In genomic region chr5:78215565-78215964, GRCh38 we compare ENCODE assay signal across 35 cellular contexts.
"Had no signal": no experiment of that assay in that cellular context is flagged by ENCODE, and none has a peak within 500 bp of the region (broad histone marks: within the 10 kb centered on the region; RNA-seq: fewer than 3 reads in every experiment).

No MANE protein-coding gene starts in this region.

- H3K9me3 Mint-ChIP-seq: activated B cell treated with CpG ODN at 0.5 μM for 24 hours; activated CD4-positive, alpha-beta memory T cell treated with anti-CD3 and anti-CD28 coated beads for 36 hours; activated naive CD4-positive, alpha-beta T cell treated with anti-CD3 and anti-CD28 coated beads for 36 hours; activated naive CD4-positive, alpha-beta T cell treated with anti-CD3 and anti-CD28 coated beads, Interleukin-2, amount 50 U/mL, for 24 hours; activated naive CD8-positive, alpha-beta T cell treated with anti-CD3 and anti-CD28 coated beads for 36 hours; activated naive CD8-positive, alpha-beta T cell treated with anti-CD3 and anti-CD28 coated beads, Interleukin-2, amount 50 U/mL, for 24 hours; activated T-helper 1 cell treated with anti-CD3 and anti-CD28 coated beads, Interleukin-12 subunit alpha, Interleukin-12 subunit beta, Interleukin-2, Interleukin-4 antibody, amounts not matched to agents 30 ng/mL and 10 ng/mL and 1 ng/mL, durations not matched to agents 14 hours and 24 hours and 36 hours; activated T-helper 2 cell treated with anti-CD3 and anti-CD28 coated beads, Interferon-gamma antibody, Interleukin-2, Interleukin-4, amounts not matched to agents 10 μg/mL and 5 μg/mL and 100 μg/mL, durations not matched to agents 14 hours and 24 hours and 36 hours; central memory CD8-positive, alpha-beta T cell; dendritic cell treated with granulocyte-macrophage colony-stimulating factor and Interleukin-4, amounts not matched to agents 40 ng/mL and 50 ng/mL, for 4 days; endodermal cell; T-helper 2 cell treated with Interferon-gamma antibody and Interleukin-4, amounts not matched to agents 5 μg/mL and 100 μg/mL, for 36 hours had no signal

- H3K9me3 ChIP-seq: adrenal gland, body of pancreas had no signal

- H3K4me1 ChIP-seq: adrenal gland, body of pancreas had no signal

- H3K4me3 ChIP-seq: adrenal gland, body of pancreas, cardiac muscle cell, coronary artery, dorsolateral prefrontal cortex had no signal

- H3K27me3 ChIP-seq: adrenal gland, body of pancreas, cardiac muscle cell, dorsolateral prefrontal cortex had no signal

- H3K27ac ChIP-seq: adrenal gland, body of pancreas, cardiac muscle cell, coronary artery, dorsolateral prefrontal cortex, WERI-Rb-1 had no signal

- H3K27ac Mint-ChIP-seq: activated B cell treated with CpG ODN at 0.5 μM for 24 hours; activated CD4-positive, alpha-beta memory T cell treated with anti-CD3 and anti-CD28 coated beads for 36 hours; activated CD8-positive, alpha-beta memory T cell treated with anti-CD3 and anti-CD28 coated beads, Interleukin-2, amount 10 ng/mL, durations not matched to agents 7 days and 5 days; activated CD8-positive, alpha-beta T cell treated with anti-CD3 and anti-CD28 coated beads, Interleukin-2, amount 10 ng/mL, durations not matched to agents 7 days and 5 days; activated naive CD4-positive, alpha-beta T cell treated with anti-CD3 and anti-CD28 coated beads for 36 hours; activated naive CD4-positive, alpha-beta T cell treated with anti-CD3 and anti-CD28 coated beads, Interleukin-2, amount 50 U/mL, for 24 hours; activated naive CD8-positive, alpha-beta T cell treated with anti-CD3 and anti-CD28 coated beads for 36 hours; activated naive CD8-positive, alpha-beta T cell treated with anti-CD3 and anti-CD28 coated beads, Interleukin-2, amount 50 U/mL, for 24 hours; activated T-helper 1 cell treated with anti-CD3 and anti-CD28 coated beads, Interleukin-12 subunit alpha, Interleukin-12 subunit beta, Interleukin-2, Interleukin-4 antibody, amounts not matched to agents 30 ng/mL and 10 ng/mL and 1 ng/mL, durations not matched to agents 14 hours and 24 hours and 36 hours; activated T-helper 2 cell treated with anti-CD3 and anti-CD28 coated beads, Interferon-gamma antibody, Interleukin-2, Interleukin-4, amounts not matched to agents 10 μg/mL and 5 μg/mL and 100 μg/mL, durations not matched to agents 14 hours and 24 hours and 36 hours; dendritic cell treated with granulocyte-macrophage colony-stimulating factor and Interleukin-4, amounts not matched to agents 40 ng/mL and 50 ng/mL, for 4 days; endodermal cell; T-helper 17 cell; T-helper 2 cell treated with Interferon-gamma antibody and Interleukin-4, amounts not matched to agents 5 μg/mL and 100 μg/mL, for 36 hours had no signal

- H3K27me3 Mint-ChIP-seq: activated B cell treated with CpG ODN at 0.5 μM for 24 hours; activated CD4-positive, alpha-beta memory T cell treated with anti-CD3 and anti-CD28 coated beads for 36 hours; activated CD8-positive, alpha-beta memory T cell treated with anti-CD3 and anti-CD28 coated beads, Interleukin-2, amount 10 ng/mL, durations not matched to agents 7 days and 5 days; activated naive CD4-positive, alpha-beta T cell treated with anti-CD3 and anti-CD28 coated beads, Interleukin-2, amount 50 U/mL, for 24 hours; activated naive CD8-positive, alpha-beta T cell treated with anti-CD3 and anti-CD28 coated beads for 36 hours; activated naive CD8-positive, alpha-beta T cell treated with anti-CD3 and anti-CD28 coated beads, Interleukin-2, amount 50 U/mL, for 24 hours; central memory CD8-positive, alpha-beta T cell; dendritic cell treated with granulocyte-macrophage colony-stimulating factor and Interleukin-4, amounts not matched to agents 40 ng/mL and 50 ng/mL, for 4 days; T-helper 17 cell had no signal

- H3K4me1 Mint-ChIP-seq: activated CD8-positive, alpha-beta memory T cell treated with anti-CD3 and anti-CD28 coated beads, Interleukin-2, amount 10 ng/mL, durations not matched to agents 7 days and 5 days; activated naive CD8-positive, alpha-beta T cell treated with anti-CD3 and anti-CD28 coated beads, Interleukin-2, amount 50 U/mL, for 24 hours; T-helper 17 cell had no signal

- H3K36me3 ChIP-seq: adrenal gland, cardiac muscle cell had no signal

- ATAC-seq: activated CD4-positive, CD25-positive, alpha-beta regulatory T cell treated with anti-CD3 and anti-CD28 coated beads, Interleukin-2, amount 50 U/mL, for 24 hours; activated CD8-positive, alpha-beta memory T cell treated with anti-CD3 and anti-CD28 coated beads, Interleukin-2, amount 10 ng/mL, durations not matched to agents 7 days and 5 days; activated CD8-positive, alpha-beta T cell treated with anti-CD3 and anti-CD28 coated beads, Interleukin-2, amount 10 ng/mL, durations not matched to agents 7 days and 5 days; activated naive CD8-positive, alpha-beta T cell treated with anti-CD3 and anti-CD28 coated beads, Interleukin-2, amount 50 U/mL, for 24 hours; body of pancreas; esophagus mucosa; T-helper 17 cell had no signal

- DNase-seq: activated B cell treated with CpG ODN at 0.5 μM for 24 hours; activated CD4-positive, alpha-beta memory T cell treated with anti-CD3 and anti-CD28 coated beads for 36 hours; activated CD4-positive, alpha-beta T cell treated with anti-CD3 and anti-CD28 coated beads for 48 hours; activated CD8-positive, alpha-beta memory T cell treated with anti-CD3 and anti-CD28 coated beads, Interleukin-2, amount 10 ng/mL, durations not matched to agents 7 days and 5 days; activated CD8-positive, alpha-beta memory T cell treated with anti-CD3 and anti-CD28 coated beads, Interleukin-2, amount 50 U/mL, for 4 hours; activated CD8-positive, alpha-beta T cell treated with anti-CD3 and anti-CD28 coated beads, Interleukin-2, amount 10 ng/mL, durations not matched to agents 7 days and 5 days; activated effector memory CD4-positive, alpha-beta T cell treated with anti-CD3 and anti-CD28 coated beads, Interleukin-2, amount 50 U/mL, for 16 hours; activated naive CD4-positive, alpha-beta T cell treated with anti-CD3 and anti-CD28 coated beads for 36 hours; activated naive CD8-positive, alpha-beta T cell treated with anti-CD3 and anti-CD28 coated beads for 36 hours; activated naive CD8-positive, alpha-beta T cell treated with anti-CD3 and anti-CD28 coated beads, Interleukin-2, amount 50 U/mL, for 24 hours; activated T-cell treated with anti-CD3 and anti-CD28 coated beads, Interleukin-2, amount 50 U/mL, for 1 hour; activated T-cell treated with anti-CD3 and anti-CD28 coated beads, Interleukin-2, amount 50 U/mL, for 48 hours; adrenal gland; amygdala; aorta; body of pancreas; dorsolateral prefrontal cortex; effector memory CD4-positive, alpha-beta T cell; endodermal cell; foreskin fibroblast; head of caudate nucleus; T-helper 1 cell; T-helper 17 cell; T1000; WERI-Rb-1 had no signal

- H3K4me3 Mint-ChIP-seq: activated B cell treated with CpG ODN at 0.5 μM for 24 hours; activated CD4-positive, alpha-beta memory T cell treated with anti-CD3 and anti-CD28 coated beads for 36 hours; activated CD8-positive, alpha-beta memory T cell treated with anti-CD3 and anti-CD28 coated beads, Interleukin-2, amount 10 ng/mL, durations not matched to agents 7 days and 5 days; activated CD8-positive, alpha-beta T cell treated with anti-CD3 and anti-CD28 coated beads, Interleukin-2, amount 10 ng/mL, durations not matched to agents 7 days and 5 days; activated naive CD4-positive, alpha-beta T cell treated with anti-CD3 and anti-CD28 coated beads for 36 hours; activated naive CD4-positive, alpha-beta T cell treated with anti-CD3 and anti-CD28 coated beads, Interleukin-2, amount 50 U/mL, for 24 hours; activated naive CD8-positive, alpha-beta T cell treated with anti-CD3 and anti-CD28 coated beads for 36 hours; activated naive CD8-positive, alpha-beta T cell treated with anti-CD3 and anti-CD28 coated beads, Interleukin-2, amount 50 U/mL, for 24 hours; activated T-helper 1 cell treated with anti-CD3 and anti-CD28 coated beads, Interleukin-12 subunit alpha, Interleukin-12 subunit beta, Interleukin-2, Interleukin-4 antibody, amounts not matched to agents 30 ng/mL and 10 ng/mL and 1 ng/mL, durations not matched to agents 14 hours and 24 hours and 36 hours; central memory CD8-positive, alpha-beta T cell; dendritic cell treated with granulocyte-macrophage colony-stimulating factor and Interleukin-4, amounts not matched to agents 40 ng/mL and 50 ng/mL, for 4 days; endodermal cell; T-helper 17 cell; T-helper 2 cell treated with Interferon-gamma antibody and Interleukin-4, amounts not matched to agents 5 μg/mL and 100 μg/mL, for 36 hours had no signal
